Comparison of ENCODE assay signal across 31 cellular contexts in genomic region chr22:38798496-38798895, GRCh38.
"Had no signal": no experiment of that assay in that cellular context is flagged by ENCODE, and none has a peak within 500 bp of the region (broad histone marks: within the 10 kb centered on the region; RNA-seq: fewer than 3 reads in every experiment).

No MANE protein-coding gene starts in this region.

- H3K27ac ChIP-seq: brain microvascular endothelial cell, coronary artery, gastrocnemius medialis, heart left ventricle had no signal

- H3K4me3 ChIP-seq: coronary artery, dorsolateral prefrontal cortex, gastrocnemius medialis, heart left ventricle had no signal

- H3K4me3 Mint-ChIP-seq: activated CD4-positive, alpha-beta memory T cell treated with anti-CD3 and anti-CD28 coated beads for 36 hours; activated CD4-positive, alpha-beta T cell treated with anti-CD3 and anti-CD28 coated beads for 36 hours; activated CD4-positive, alpha-beta T cell treated with anti-CD3 and anti-CD28 coated beads, Interleukin-2, amount 10 ng/mL, durations not matched to agents 24 days and 14 days; activated T-cell treated with anti-CD3 and anti-CD28 coated beads, Interleukin-2, amount 50 U/mL, for 24 hours; activated T-cell treated with anti-CD3 and anti-CD28 coated beads, Interleukin-2, amount 50 U/mL, for 72 hours; central memory CD8-positive, alpha-beta T cell; dendritic cell treated with granulocyte-macrophage colony-stimulating factor and Interleukin-4, amounts not matched to agents 40 ng/mL and 50 ng/mL, for 4 days; endodermal cell; T-helper 17 cell; T-helper 2 cell treated with Interferon-gamma antibody and Interleukin-4, amounts not matched to agents 5 μg/mL and 100 μg/mL, for 36 hours had no signal

- H3K27ac Mint-ChIP-seq: activated CD4-positive, alpha-beta memory T cell treated with anti-CD3 and anti-CD28 coated beads for 36 hours; activated CD4-positive, alpha-beta T cell treated with anti-CD3 and anti-CD28 coated beads for 36 hours; activated CD4-positive, alpha-beta T cell treated with anti-CD3 and anti-CD28 coated beads, Interleukin-2, amount 10 ng/mL, durations not matched to agents 24 days and 14 days; activated naive CD8-positive, alpha-beta T cell; activated T-cell treated with anti-CD3 and anti-CD28 coated beads, Interleukin-2, amount 50 U/mL, for 24 hours; activated T-cell treated with anti-CD3 and anti-CD28 coated beads, Interleukin-2, amount 50 U/mL, for 72 hours; dendritic cell treated with granulocyte-macrophage colony-stimulating factor and Interleukin-4, amounts not matched to agents 40 ng/mL and 50 ng/mL, for 4 days; endodermal cell; T-helper 17 cell; T-helper 2 cell treated with Interferon-gamma antibody and Interleukin-4, amounts not matched to agents 5 μg/mL and 100 μg/mL, for 36 hours had no signal

- H3K27me3 ChIP-seq: brain microvascular endothelial cell, dorsolateral prefrontal cortex, heart left ventricle had no signal

- DNase-seq: activated CD4-positive, alpha-beta memory T cell treated with anti-CD3 and anti-CD28 coated beads for 36 hours; activated CD4-positive, alpha-beta T cell treated with anti-CD3 and anti-CD28 coated beads for 36 hours; activated CD4-positive, alpha-beta T cell treated with anti-CD3 and anti-CD28 coated beads, Interleukin-2, amount 10 ng/mL, durations not matched to agents 24 days and 14 days; activated CD4-positive, CD25-positive, alpha-beta regulatory T cell; activated CD4-positive, CD25-positive, alpha-beta regulatory T cell treated with anti-CD3 and anti-CD28 coated beads, Interleukin-2, amount 50 U/mL, for 72 hours; activated CD8-positive, alpha-beta memory T cell treated with anti-CD3 and anti-CD28 coated beads, Interleukin-2, amount 50 U/mL, for 48 hours; activated gamma-delta T cell; activated naive CD4-positive, alpha-beta T cell; activated T-cell treated with anti-CD3 and anti-CD28 coated beads for 4 hours; activated T-cell treated with anti-CD3 and anti-CD28 coated beads, Interleukin-2, amount 50 U/mL, for 24 hours; activated T-cell treated with anti-CD3 and anti-CD28 coated beads, Interleukin-2, amount 50 U/mL, for 72 hours; amniotic stem cell; anterior cingulate cortex; brain microvascular endothelial cell; dorsolateral prefrontal cortex; effector memory CD4-positive, alpha-beta T cell; endodermal cell; foreskin fibroblast; gastrocnemius medialis; glutamatergic neuron; heart left ventricle; SW 1271; T-helper 1 cell; T-helper 17 cell; T1000 had no signal

- H3K36me3 Mint-ChIP-seq: activated CD4-positive, alpha-beta memory T cell treated with anti-CD3 and anti-CD28 coated beads for 36 hours; activated naive CD8-positive, alpha-beta T cell had no signal

- ATAC-seq: activated CD4-positive, alpha-beta T cell treated with anti-CD3 and anti-CD28 coated beads for 36 hours; activated T-cell treated with anti-CD3 and anti-CD28 coated beads, Interleukin-2, amount 50 U/mL, for 72 hours; esophagus mucosa; gastrocnemius medialis; heart left ventricle; T-helper 17 cell had no signal

- H3K4me1 Mint-ChIP-seq: endodermal cell had no signal

- H3K9me3 Mint-ChIP-seq: activated CD4-positive, alpha-beta memory T cell treated with anti-CD3 and anti-CD28 coated beads for 36 hours; activated CD4-positive, alpha-beta T cell treated with anti-CD3 and anti-CD28 coated beads, Interleukin-2, amount 10 ng/mL, durations not matched to agents 24 days and 14 days; central memory CD8-positive, alpha-beta T cell; dendritic cell treated with granulocyte-macrophage colony-stimulating factor and Interleukin-4, amounts not matched to agents 40 ng/mL and 50 ng/mL, for 4 days; T-helper 2 cell treated with Interferon-gamma antibody and Interleukin-4, amounts not matched to agents 5 μg/mL and 100 μg/mL, for 36 hours had no signal

- H3K36me3 ChIP-seq: brain microvascular endothelial cell, gastrocnemius medialis, heart left ventricle had no signal

- H3K9me3 ChIP-seq: gastrocnemius medialis, heart left ventricle had no signal
